In the genomic region with DNA sequence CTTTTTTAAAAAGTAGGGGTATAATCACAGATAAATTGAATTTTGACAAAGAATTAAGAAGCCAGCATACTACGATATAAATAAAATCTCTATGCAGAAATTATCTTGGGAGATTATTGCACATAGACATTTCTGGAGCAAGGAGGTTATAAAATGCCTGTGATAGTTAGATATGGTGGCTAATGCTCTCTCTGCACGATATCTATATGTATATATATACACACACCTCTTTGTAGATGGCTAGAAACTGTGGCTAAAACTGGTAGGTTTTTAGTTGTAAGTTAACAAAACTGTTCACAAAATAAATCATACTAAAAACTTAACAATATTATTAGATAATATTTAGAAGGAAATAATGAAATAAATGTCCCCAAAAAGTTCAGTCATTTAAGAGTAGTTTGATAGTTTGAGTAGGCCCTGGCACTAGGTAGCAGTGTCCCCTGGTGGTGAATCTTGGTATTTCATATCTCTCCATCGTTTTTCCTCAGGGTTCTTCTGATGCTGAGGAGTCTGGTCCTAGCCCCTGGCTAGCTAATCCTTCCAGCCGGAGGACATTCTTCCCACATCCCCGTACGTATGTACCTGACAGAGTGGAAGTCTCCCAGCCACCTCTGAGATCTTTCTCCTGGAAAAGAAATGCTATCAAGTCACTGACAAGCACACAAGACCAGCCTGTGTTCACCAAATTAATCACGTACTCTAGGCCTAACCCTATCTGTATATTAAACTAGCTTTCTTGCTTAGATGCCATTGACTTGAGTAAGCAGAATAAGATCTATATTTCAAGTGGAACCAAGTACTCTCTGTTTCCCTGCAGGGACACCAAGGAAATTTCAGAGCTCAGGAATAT, we compare ENCODE assay signal across 8 cellular contexts. TPM values are rescaled to one million over a fixed set of nuclear protein-coding genes. Genes with fewer than 3 reads are reported as not detected.
A peak's percentile ranks its signal among the peaks of the same experiment; 100 is the strongest.
DNase-seq lines count a peak whose midpoint lies in the region; ATAC-seq and FAIRE-seq lines count a peak whose summit lies in the region.

No MANE protein-coding gene starts in this region.

- no peak for ATAC-seq in activated naive CD8-positive, alpha-beta T cell treated with anti-CD3 and anti-CD28 coated beads, Interleukin-2, amount 50 U/mL, for 24 hours
- ATAC-seq in HG03045 (IDR thresholded peaks at IDR 0.05; ENCODE audit: unreplicated experiment): no peak

- peaks cover 13% of the 10 kb centered on the region for H3K4me1 Mint-ChIP-seq in activated naive CD8-positive, alpha-beta T cell treated with anti-CD3 and anti-CD28 coated beads, Interleukin-2, amount 50 U/mL, for 24 hours
- H3K4me1 Mint-ChIP-seq in immature natural killer cell: peaks cover 8% of the 10 kb centered on the region in 2 donors

- H3K4me3 Mint-ChIP-seq in activated naive CD8-positive, alpha-beta T cell treated with anti-CD3 and anti-CD28 coated beads, Interleukin-2, amount 50 U/mL, for 24 hours: no peak overlapping the region
- H3K4me3 Mint-ChIP-seq in immature natural killer cell: no peak overlapping the region

- H3K9me3 Mint-ChIP-seq in activated naive CD8-positive, alpha-beta T cell treated with anti-CD3 and anti-CD28 coated beads, Interleukin-2, amount 50 U/mL, for 24 hours: no peaks in the 10 kb centered on the region
- H3K9me3 Mint-ChIP-seq in immature natural killer cell: no peaks in the 10 kb centered on the region

- FAIRE-seq in A204.1 (lab: Jason Lieb, UNC): peak; percentile 90

- H3K27me3 Mint-ChIP-seq in activated naive CD8-positive, alpha-beta T cell treated with anti-CD3 and anti-CD28 coated beads, Interleukin-2, amount 50 U/mL, for 24 hours: no peaks in the 10 kb centered on the region
- H3K27me3 Mint-ChIP-seq in immature natural killer cell (ENCODE audit: low read depth in 3 of 3): peaks cover 0 to 3% (median 0%) of the 10 kb centered on the region in 3 donors

- H3K27ac Mint-ChIP-seq in activated naive CD8-positive, alpha-beta T cell treated with anti-CD3 and anti-CD28 coated beads, Interleukin-2, amount 50 U/mL, for 24 hours: no peak overlapping the region
- H3K27ac Mint-ChIP-seq in immature natural killer cell: no peak overlapping the region

- H3K36me3 Mint-ChIP-seq in activated naive CD8-positive, alpha-beta T cell treated with anti-CD3 and anti-CD28 coated beads, Interleukin-2, amount 50 U/mL, for 24 hours (ENCODE audit: low read depth): no peaks in the 10 kb centered on the region
- no peaks in the 10 kb centered on the region for H3K36me3 Mint-ChIP-seq in immature natural killer cell

- DNase-seq in EH (ENCODE audit: low read depth) (peak; percentile 53), NCI-H1694 (lab: John Stamatoyannopoulos, UW) (peak; percentile 40), immature natural killer cell (peak in 2 of 3 donors; percentile 5 to 17), superior temporal gyrus (ENCODE audit: extremely low spot score) (peak; percentile 74), ureter (ENCODE audit: low spot score) (no peak)
- DNase-seq in activated naive CD8-positive, alpha-beta T cell treated with anti-CD3 and anti-CD28 coated beads, Interleukin-2, amount 50 U/mL, for 24 hours: peak; percentile 21

RNA-seq across cellular contexts. Expression of gene ART5, which starts 32.2 kb away (rescaled TPM):
- not detected for polyA plus RNA-seq in immature natural killer cell
- total RNA-seq in ureter: not detected

RNA-seq across cellular contexts. Expression of gene ART1, which starts 35.3 kb away (rescaled TPM):
- not detected for polyA plus RNA-seq in immature natural killer cell
- not detected for total RNA-seq in ureter
